ENCODE assay signal across 9 cellular contexts in genomic region chr3:87333393-87333892, GRCh38. TPM values are rescaled to one million over a fixed set of nuclear protein-coding genes. Genes with fewer than 3 reads are reported as not detected.
A peak's percentile ranks its signal among the peaks of the same experiment; 100 is the strongest.
DNase-seq lines count a peak whose midpoint lies in the region; ATAC-seq, FAIRE-seq and TF ChIP-seq lines count a peak whose summit lies in the region.
"Had no signal": no experiment of that assay in that cellular context is flagged by ENCODE, and none has a peak within 500 bp of the region (broad histone marks: within the 10 kb centered on the region; RNA-seq: fewer than 3 reads in every experiment).

No MANE protein-coding gene starts in this region.

- H3K36me3 ChIP-seq in mucosa of descending colon (ENCODE audit: low read depth) (no peaks in the 10 kb centered on the region), neural progenitor cell (no peaks in the 10 kb centered on the region), kidney (ENCODE audit: control insufficient read depth in 1 of 2, insufficient read depth in 2 of 2, low read length in 2 of 2) (no peaks in the 10 kb centered on the region)

- DNase-seq in GM04503 (ENCODE audit: low read depth) (peak; percentile 60), mucosa of descending colon (no peak), neural progenitor cell (ENCODE audit: low spot score) (no peak), NCI-H1105 (lab: John Stamatoyannopoulos, UW) (no peak), kidney (no peak)
- DNase-seq in activated CD4-positive, alpha-beta memory T cell treated with anti-CD3 and anti-CD28 coated beads for 36 hours = peak; percentile 62
- DNase-seq in effector CD8-positive, alpha-beta T cell (lab: John Stamatoyannopoulos, UW) = no peak

- no peaks in the 10 kb centered on the region for H3K36me3 Mint-ChIP-seq in activated CD4-positive, alpha-beta memory T cell treated with anti-CD3 and anti-CD28 coated beads for 36 hours
- no peaks in the 10 kb centered on the region for H3K36me3 Mint-ChIP-seq in neural progenitor cell
- H3K36me3 Mint-ChIP-seq: memory B cell had no signal

- H3K4me3 ChIP-seq in mucosa of descending colon (no peak overlapping the region), neural progenitor cell (no peak overlapping the region), kidney (ENCODE audit: low read length in 2 of 2) (no peak overlapping the region)

- H3K27me3 ChIP-seq in neural progenitor cell = no peaks in the 10 kb centered on the region

- H3K9me3 Mint-ChIP-seq in activated CD4-positive, alpha-beta memory T cell treated with anti-CD3 and anti-CD28 coated beads for 36 hours = no peaks in the 10 kb centered on the region
- no peaks in the 10 kb centered on the region for H3K9me3 Mint-ChIP-seq in neural progenitor cell
- H3K9me3 Mint-ChIP-seq: memory B cell had no signal

- no peaks in the 10 kb centered on the region for H3K79me2 ChIP-seq in neural progenitor cell (ENCODE audit: low read depth)

- POLR2A ChIA-PET in activated CD4-positive, alpha-beta memory T cell treated with anti-CD3 and anti-CD28 coated beads for 36 hours (lab: Charles Lee) = interaction anchor here (1.3 to 1.4 kb wide), 2 partner anchors 20 to 47 kb away, joined by 5 read pairs; no protein-coding TSS in a partner anchor

- peaks cover 2% of the 10 kb centered on the region for H3K27me3 Mint-ChIP-seq in activated CD4-positive, alpha-beta memory T cell treated with anti-CD3 and anti-CD28 coated beads for 36 hours
- no peaks in the 10 kb centered on the region for H3K27me3 Mint-ChIP-seq in neural progenitor cell (ENCODE audit: insufficient read depth, low read depth)

- H3F3A ChIP-seq in neural progenitor cell (ENCODE audit: low read depth) = no peaks in the 10 kb centered on the region

- H3K4me1 Mint-ChIP-seq in activated CD4-positive, alpha-beta memory T cell treated with anti-CD3 and anti-CD28 coated beads for 36 hours (ENCODE audit: low read depth) = peaks cover 21% of the 10 kb centered on the region
- no peaks in the 10 kb centered on the region for H3K4me1 Mint-ChIP-seq in neural progenitor cell

- ATAC-seq in HG03060 (IDR thresholded peaks at IDR 0.05; ENCODE audit: low read depth, unreplicated experiment) = peak; percentile 58
- ATAC-seq in mucosa of descending colon = peak; percentile 99

- H3K27ac ChIP-seq in neural progenitor cell (no peak overlapping the region), kidney (ENCODE audit: low read depth in 2 of 2, low read length in 2 of 2) (no peak overlapping the region)

- H3K4me1 ChIP-seq in mucosa of descending colon (ENCODE audit: low read depth) (peaks cover 10% of the 10 kb centered on the region), neural progenitor cell (no peaks in the 10 kb centered on the region), kidney (ENCODE audit: control insufficient read depth in 1 of 2, insufficient read depth in 1 of 2, low read depth in 1 of 2, low read length in 2 of 2) (no peaks in the 10 kb centered on the region)

- H3K9ac ChIP-seq in neural progenitor cell = no peak overlapping the region
- no peak overlapping the region for H3K9ac ChIP-seq in kidney (ENCODE audit: low read length in 2 of 2)

- CTCF ChIA-PET in activated CD4-positive, alpha-beta memory T cell treated with anti-CD3 and anti-CD28 coated beads for 36 hours (lab: Charles Lee) = interaction anchor here (0.6 to 2.0 kb wide), 5 partner anchors 17 to 74 kb away, joined by 3 to 8 read pairs (median 4); no protein-coding TSS in a partner anchor

- H3K4me2 ChIP-seq in neural progenitor cell = no peak overlapping the region

- H2AFZ ChIP-seq in neural progenitor cell (replicated peaks) = no peak overlapping the region

- no peaks in the 10 kb centered on the region for H3K9me3 ChIP-seq in mucosa of descending colon
- H3K9me3 ChIP-seq in neural progenitor cell (ENCODE audit: low read depth) = no peaks in the 10 kb centered on the region
- H3K9me3 ChIP-seq in kidney (ENCODE audit: control insufficient read depth in 1 of 2, low read length in 2 of 2) = no peaks in the 10 kb centered on the region

- intact Hi-C loops in activated CD4-positive, alpha-beta memory T cell treated with anti-CD3 and anti-CD28 coated beads for 36 hours (cut with micrococcal nuclease) = loop anchor here (1.0 to 5.0 kb wide), 8 partner anchors 20 to 818 kb away; partner anchors contain the start of gene CHMP2B
- intact Hi-C loops in mucosa of descending colon (cut with DNase I, micrococcal nuclease) (no loop called here), kidney (cut with DNase I) (no loop called here)

- peak overlapping the region; percentile 87 for H3K27ac Mint-ChIP-seq in activated CD4-positive, alpha-beta memory T cell treated with anti-CD3 and anti-CD28 coated beads for 36 hours
- no peak overlapping the region for H3K27ac Mint-ChIP-seq in neural progenitor cell
- H3K27ac Mint-ChIP-seq: memory B cell had no signal

- H3K4me3 Mint-ChIP-seq in activated CD4-positive, alpha-beta memory T cell treated with anti-CD3 and anti-CD28 coated beads for 36 hours = no peak overlapping the region
- no peak overlapping the region for H3K4me3 Mint-ChIP-seq in neural progenitor cell
- H3K4me3 Mint-ChIP-seq: memory B cell had no signal

- no peaks in the 10 kb centered on the region for H4K20me1 ChIP-seq in neural progenitor cell (ENCODE audit: low read depth)

- TF ChIP-seq CTCF in mucosa of descending colon (IDR thresholded peaks at IDR 0.05) (no peak), neural progenitor cell (IDR thresholded peaks at IDR 0.05) (no peak), kidney (IDR thresholded peaks at IDR 0.05; ENCODE audit: borderline replicate concordance, extremely low read depth, insufficient read depth) (no peak)

- no peak for FAIRE-seq in kidney (lab: Jason Lieb, UNC)

RNA-seq across cellular contexts. Expression of gene POU1F1, which starts 57.1 kb away (rescaled TPM):
- not detected for total RNA-seq in activated CD4-positive, alpha-beta memory T cell treated with anti-CD3 and anti-CD28 coated beads for 36 hours
- total RNA-seq in mucosa of descending colon = not detected
- total RNA-seq in neural progenitor cell (ENCODE audit: low replicate concordance) = not detected in 2 replicates
- not detected for total RNA-seq in kidney
- not detected for polyA plus RNA-seq in kidney (ENCODE audit: insufficient read depth, low read depth, low replicate concordance)

Comparison
In these comparisons a context has a peak if more than half of its experiments do, and no peak if none do; other contexts are left out.
1. DNase-seq: peak in GM04503 (single experiment) and activated CD4-positive, alpha-beta memory T cell treated with anti-CD3 and anti-CD28 coated beads for 36 hours (single experiment); none in mucosa of descending colon (0 of 3), neural progenitor cell (single experiment), NCI-H1105 (single experiment), effector CD8-positive, alpha-beta T cell (single experiment) and kidney (single experiment).